ENCODE assay signal across 10 cellular contexts in genomic region chr2:54237428-54237827, GRCh38. TPM values are rescaled to one million over a fixed set of nuclear protein-coding genes. Genes with fewer than 3 reads are reported as not detected.
"Had no signal": no experiment of that assay in that cellular context is flagged by ENCODE, and none has a peak within 500 bp of the region (broad histone marks: within the 10 kb centered on the region; RNA-seq: fewer than 3 reads in every experiment).

No MANE protein-coding gene starts in this region.

- H3K4me3 ChIP-seq: K562 had no signal

- H3K9ac ChIP-seq: KMS-11 had no signal

- H3K27ac ChIP-seq: HL-60, KMS-11 had no signal

- H3K4me2 ChIP-seq: KMS-11 had no signal

- DNase-seq: IMR-90, KBM-7, KG1 had no signal

- FAIRE-seq: HTR-8/SVneo, K562 had no signal

- ATAC-seq: K562 had no signal

- H3K4me1 Mint-ChIP-seq: IgD-negative memory B cell had no signal

RNA-seq across cellular contexts. Expression of gene TSPYL6, which starts 18.6 kb away (rescaled TPM):
- total RNA-seq: HT-29, HT1080, IMR-90 had no signal
- polyA plus RNA-seq: IgD-negative memory B cell, IMR-90 had no signal
